Comparison of ENCODE assay signal across 8 cellular contexts in genomic region chr3:157162620-157163019, GRCh38. TPM values are rescaled to one million over a fixed set of nuclear protein-coding genes. Genes with fewer than 3 reads are reported as not detected.
DNase-seq lines count a peak whose midpoint lies in the region; ATAC-seq and TF ChIP-seq lines count a peak whose summit lies in the region.
"Not testable (repeated sequence)": the region's sequence is repeated elsewhere in the genome, so short reads cannot be mapped to it uniquely, and the experiment has no call there.

No MANE protein-coding gene starts in this region.

- DNase-seq in GM10266 (ENCODE audit: extremely low spot score); T-helper 17 cell; immature natural killer cell; neural crest cell (ENCODE audit: low read depth, low spot score): not testable (repeated sequence)
- DNase-seq in MM.1S (peak; percentile 33), endodermal cell (peak; percentile 81)
- DNase-seq in activated naive CD4-positive, alpha-beta T cell treated with anti-CD3 and anti-CD28 coated beads for 36 hours, result peak; percentile 38

- peaks cover 19% of the 10 kb centered on the region for H3K4me1 Mint-ChIP-seq in T-helper 17 cell
- H3K4me1 Mint-ChIP-seq in activated naive CD4-positive, alpha-beta T cell treated with anti-CD3 and anti-CD28 coated beads for 36 hours (ENCODE audit: low read depth), result peaks cover 32% of the 10 kb centered on the region
- H3K4me1 Mint-ChIP-seq in endodermal cell, result peaks cover 25% of the 10 kb centered on the region
- peaks cover 32 to 35% of the 10 kb centered on the region in 2 donors for H3K4me1 Mint-ChIP-seq in immature natural killer cell
- peaks cover 35% of the 10 kb centered on the region for H3K4me1 Mint-ChIP-seq in neural crest cell

- not testable (repeated sequence) for H3K4me1 ChIP-seq in MM.1S (ENCODE audit: low read length); endodermal cell (ENCODE audit: control insufficient read depth, insufficient read depth, low read length)

- intact Hi-C loops in activated naive CD4-positive, alpha-beta T cell treated with anti-CD3 and anti-CD28 coated beads for 36 hours (cut with micrococcal nuclease), result loop anchor here (5.0 kb wide), 1 partner anchor 1480 kb away; the partner anchor contains the start of gene GFM1

- not testable (repeated sequence) for H3K36me3 Mint-ChIP-seq in T-helper 17 cell (ENCODE audit: low read depth)
- H3K36me3 Mint-ChIP-seq in activated naive CD4-positive, alpha-beta T cell treated with anti-CD3 and anti-CD28 coated beads for 36 hours (ENCODE audit: low read depth), result peaks cover 32% of the 10 kb centered on the region
- H3K36me3 Mint-ChIP-seq in endodermal cell (ENCODE audit: low read depth) (peaks cover 17% of the 10 kb centered on the region), immature natural killer cell (peaks cover 4 to 12% (median 12%) of the 10 kb centered on the region in 3 donors), neural crest cell (ENCODE audit: low read depth) (peaks cover 20% of the 10 kb centered on the region)

- H3K27me3 Mint-ChIP-seq in T-helper 17 cell; activated naive CD4-positive, alpha-beta T cell treated with anti-CD3 and anti-CD28 coated beads for 36 hours (ENCODE audit: low read depth); endodermal cell (ENCODE audit: insufficient read depth); neural crest cell (ENCODE audit: low read depth): not testable (repeated sequence)
- peaks cover 18 to 27% (median 19%) of the 10 kb centered on the region in 3 donors for H3K27me3 Mint-ChIP-seq in immature natural killer cell (ENCODE audit: low read depth in 3 of 3)

- peaks cover 34% of the 10 kb centered on the region for H3K79me2 ChIP-seq in MM.1S (ENCODE audit: low read length)

- peaks cover 15% of the 10 kb centered on the region for H4K20me1 ChIP-seq in MM.1S (ENCODE audit: insufficient read depth, low read length)

- H3K9me3 Mint-ChIP-seq in activated naive CD4-positive, alpha-beta T cell treated with anti-CD3 and anti-CD28 coated beads for 36 hours; endodermal cell; immature natural killer cell; neural crest cell: not testable (repeated sequence)

- CTCF ChIA-PET in activated naive CD4-positive, alpha-beta T cell treated with anti-CD3 and anti-CD28 coated beads for 36 hours (lab: Charles Lee), result interaction anchor here (0.9 to 5.0 kb wide), 2 partner anchors 12 to 25 kb away, joined by 3 to 44 read pairs; no protein-coding TSS in a partner anchor

- H3K36me3 ChIP-seq in MM.1S (replicated peaks; ENCODE audit: insufficient read depth, low read length) (peaks cover 14% of the 10 kb centered on the region), endodermal cell (ENCODE audit: control insufficient read depth, insufficient read depth, low read length) (peaks cover 15% of the 10 kb centered on the region)

- not testable (repeated sequence) for H3K9me2 ChIP-seq in MM.1S (replicated peaks; ENCODE audit: insufficient read depth, low read length)

- not testable (repeated sequence) for H3K27me3 ChIP-seq in MM.1S (replicated peaks; ENCODE audit: insufficient read depth, low read length); endodermal cell (ENCODE audit: control insufficient read depth, insufficient read depth, low read length, poor library complexity, severe bottlenecking)

- not testable (repeated sequence) for H3K4me2 ChIP-seq in MM.1S (ENCODE audit: low read depth, low read length)

- not testable (repeated sequence) for H3K9me3 ChIP-seq in MM.1S (replicated peaks; ENCODE audit: insufficient read depth, low read length); T-helper 17 cell (ENCODE audit: control insufficient read depth, low read length, poor library complexity, severe bottlenecking); endodermal cell (ENCODE audit: control insufficient read depth, low read length)

- H3K27ac ChIP-seq in 22Rv1; MM.1S (ENCODE audit: low read length); endodermal cell (ENCODE audit: low read depth, low read length): not testable (repeated sequence)

- ATAC-seq in T-helper 17 cell, result not testable (repeated sequence)

- H3K4me3 Mint-ChIP-seq in T-helper 17 cell; activated naive CD4-positive, alpha-beta T cell treated with anti-CD3 and anti-CD28 coated beads for 36 hours; endodermal cell; immature natural killer cell: not testable (repeated sequence)
- H3K4me3 Mint-ChIP-seq in neural crest cell, result peak overlapping the region; percentile 75

- H3K4me3 ChIP-seq in MM.1S (ENCODE audit: low read length); endodermal cell (ENCODE audit: low read length): not testable (repeated sequence)

- H3F3A ChIP-seq in MM.1S (ENCODE audit: insufficient read depth, low read length), result peaks cover 35% of the 10 kb centered on the region

- H2AFZ ChIP-seq in MM.1S (ENCODE audit: low read length), result not testable (repeated sequence)

- TF ChIP-seq CTCF in 22Rv1 (IDR thresholded peaks at IDR 0.05), result peak; percentile 43
- TF ChIP-seq CTCF in GM10266 (IDR thresholded peaks at IDR 0.05; ENCODE audit: control insufficient read depth, insufficient read depth, low read depth, missing control alignments), result peak; percentile 29
- peak; percentile 59 for TF ChIP-seq CTCF in MM.1S (IDR thresholded peaks at IDR 0.05; ENCODE audit: low read length)
- peak; percentile 78 for TF ChIP-seq CTCF in endodermal cell (conservative IDR thresholded peaks at IDR 0.05)
- peak; percentile 48 for TF ChIP-seq CTCF in neural crest cell (conservative IDR thresholded peaks at IDR 0.05)

- H3K9ac ChIP-seq in MM.1S (ENCODE audit: low read length); endodermal cell (ENCODE audit: extremely low read depth, low read length, poor library complexity, severe bottlenecking): not testable (repeated sequence)

- H3K27ac Mint-ChIP-seq in T-helper 17 cell (peak overlapping the region; percentile 99), immature natural killer cell (peak overlapping the region in 5 of 6 donors; percentile 28 to 98 (median 65))
- not testable (repeated sequence) for H3K27ac Mint-ChIP-seq in activated naive CD4-positive, alpha-beta T cell treated with anti-CD3 and anti-CD28 coated beads for 36 hours; endodermal cell; neural crest cell (ENCODE audit: unreplicated experiment)

- WGBS in endodermal cell (ENCODE audit: insufficient coverage in 1 of 2, insufficient read length in 1 of 2), 2 experiments, result 73 to 92% methylated on average over 3 to 7 of the region's 7 CpGs

RNA-seq across cellular contexts. Expression of gene CCNL1, which starts 2.7 kb away (rescaled TPM):
- total RNA-seq in T-helper 17 cell, result 1,000 to 10,000 TPM; 1,190 to 1,257 TPM
- total RNA-seq in activated naive CD4-positive, alpha-beta T cell treated with anti-CD3 and anti-CD28 coated beads for 36 hours, result 100 to 1,000 TPM; 206 to 214 TPM
- 100 to 1,000 TPM in 1 of 2 donors, 10 to 100 TPM in 1; 97.4 to 128 TPM for total RNA-seq in endodermal cell
- polyA plus RNA-seq in endodermal cell (2013, experiment 1 of 2), result 100 TPM
- 80.9 TPM for polyA plus RNA-seq in endodermal cell (2013, experiment 2 of 2)
- 10 to 100 TPM; 35.3 to 87.6 (median 44.2) TPM for polyA plus RNA-seq in immature natural killer cell
- total RNA-seq in neural crest cell, result 127 and 136 TPM in 2 replicates
